In genomic region chr10:119288574-119289001, GRCh38 we compare ENCODE assay signal across 1 cellular context.
TF ChIP-seq lines count a peak whose summit lies in the region.

No MANE protein-coding gene starts in this region.

TF ChIP-seq in HepG2, 621 proteins besides CTCF, POLR2A, EP300 and RAD21 (continued from another document and continues in another):
- no peak for TF ChIP-seq TIGD3 (CRISPR knock-in tag; IDR thresholded peaks at IDR 0.05; ENCODE audit: borderline replicate concordance)
- no peak for TF ChIP-seq ZNF788 (CRISPR knock-in tag; IDR thresholded peaks at IDR 0.05; ENCODE audit: borderline replicate concordance)
- no peak for TF ChIP-seq ZIK1 (CRISPR knock-in tag; IDR thresholded peaks at IDR 0.05; ENCODE audit: borderline replicate concordance, low read depth)
- peak; percentile 65 for TF ChIP-seq BCL6 (CRISPR knock-in tag; IDR thresholded peaks at IDR 0.05)
- no peak for TF ChIP-seq ZFP41 (CRISPR knock-in tag; IDR thresholded peaks at IDR 0.05; ENCODE audit: borderline replicate concordance)
- TF ChIP-seq HNRNPH1 (optimal IDR thresholded peaks at IDR 0.05; ENCODE audit: low read depth, low read length): no peak
- TF ChIP-seq ZNF263 (CRISPR knock-in tag; IDR thresholded peaks at IDR 0.05): peak; percentile 84
- no peak for TF ChIP-seq KMT2A (CRISPR knock-in tag; IDR thresholded peaks at IDR 0.05)
- no peak for TF ChIP-seq ZSCAN25 (CRISPR knock-in tag; IDR thresholded peaks at IDR 0.05)
- TF ChIP-seq ZNF749 (CRISPR knock-in tag; IDR thresholded peaks at IDR 0.05; ENCODE audit: borderline replicate concordance): no peak
- TF ChIP-seq RXRB (CRISPR knock-in tag; IDR thresholded peaks at IDR 0.05; ENCODE audit: borderline replicate concordance): peak; percentile 39; the same call in 1 of the 2 replicates
- no peak for TF ChIP-seq BHLHE40 (IDR thresholded peaks at IDR 0.05; ENCODE audit: low read length)
- no peak for TF ChIP-seq ZNF574 (CRISPR knock-in tag; IDR thresholded peaks at IDR 0.05)
- TF ChIP-seq GATAD1 (CRISPR knock-in tag; IDR thresholded peaks at IDR 0.05): 0 out of 2 replicates have a peak, but pooled peaks have one; percentile 16
- no peak for TF ChIP-seq TBX3 (IDR thresholded peaks at IDR 0.05; ENCODE audit: borderline replicate concordance)
- TF ChIP-seq RARG (CRISPR knock-in tag; IDR thresholded peaks at IDR 0.05; ENCODE audit: low read depth): no peak
- no peak for TF ChIP-seq ZSCAN22 (CRISPR knock-in tag; IDR thresholded peaks at IDR 0.05)
- TF ChIP-seq REL (CRISPR knock-in tag; conservative IDR thresholded peaks at IDR 0.05): no peak
- 0 out of 2 replicates have a peak, but pooled peaks have one; percentile 17 for TF ChIP-seq PAXIP1 (CRISPR knock-in tag; conservative IDR thresholded peaks at IDR 0.05)
- no peak for TF ChIP-seq MAFF (IDR thresholded peaks at IDR 0.05; ENCODE audit: low read depth, low read length)
- TF ChIP-seq ZNF687 (CRISPR knock-in tag; IDR thresholded peaks at IDR 0.05): peak; percentile 27; the same call in 1 of the 2 replicates
- 0 out of 2 replicates have a peak, but pooled peaks have one; percentile 26 for TF ChIP-seq SOX5 (CRISPR knock-in tag; IDR thresholded peaks at IDR 0.05; ENCODE audit: borderline replicate concordance)
- no peak for TF ChIP-seq THAP9 (CRISPR knock-in tag; IDR thresholded peaks at IDR 0.05; ENCODE audit: borderline replicate concordance)
- TF ChIP-seq ZSCAN29 (CRISPR knock-in tag; conservative IDR thresholded peaks at IDR 0.05): no peak
- TF ChIP-seq ATF7 (IDR thresholded peaks at IDR 0.05): no peak
- no peak for TF ChIP-seq ATF7 (CRISPR knock-in tag; IDR thresholded peaks at IDR 0.05)
- TF ChIP-seq ZNF331 (CRISPR knock-in tag; IDR thresholded peaks at IDR 0.05): no peak
- TF ChIP-seq PREB (CRISPR knock-in tag; IDR thresholded peaks at IDR 0.05): no peak
- 0 out of 2 replicates have a peak, but pooled peaks have one; percentile 21 for TF ChIP-seq SKIL (CRISPR knock-in tag; IDR thresholded peaks at IDR 0.05; ENCODE audit: borderline replicate concordance)
- no peak for TF ChIP-seq HOMEZ (CRISPR knock-in tag; IDR thresholded peaks at IDR 0.05; ENCODE audit: low read depth)
- no peak for TF ChIP-seq STAT6 (CRISPR knock-in tag; IDR thresholded peaks at IDR 0.05; ENCODE audit: borderline replicate concordance)
